12 cellular contexts compared by ENCODE assay signal in genomic region chr17:78231991-78232759, GRCh38. TPM values are rescaled to one million over a fixed set of nuclear protein-coding genes. Genes with fewer than 3 reads are reported as not detected.
DNase-seq lines count a peak whose midpoint lies in the region; ATAC-seq lines count a peak whose summit lies in the region.
"Had no signal": no experiment of that assay in that cellular context is flagged by ENCODE, and none has a peak within 500 bp of the region (broad histone marks: within the 10 kb centered on the region; RNA-seq: fewer than 3 reads in every experiment).

No MANE protein-coding gene starts in this region.

- WGBS in aorta, 2 donors, result 11% methylated on average over 36 to 53 of the region's 53 CpGs

- no peak overlapping the region for H3K4me3 Mint-ChIP-seq in activated T-cell treated with anti-CD3 and anti-CD28 coated beads, Interleukin-2, amount 50 U/mL, for 4 hours
- H3K4me3 Mint-ChIP-seq in activated T-cell treated with anti-CD3 and anti-CD28 coated beads, Interleukin-2, amount 50 U/mL, for 24 hours, result no peak overlapping the region
- no peak overlapping the region for H3K4me3 Mint-ChIP-seq in activated CD4-positive, alpha-beta memory T cell treated with anti-CD3 and anti-CD28 coated beads for 36 hours

- H3K9me3 ChIP-seq in iPS-15b (ENCODE audit: control insufficient read depth, insufficient read depth, low read length) (no peaks in the 10 kb centered on the region), aorta (ENCODE audit: control insufficient read depth, low read length) (no peaks in the 10 kb centered on the region)
- H3K9me3 ChIP-seq: BE2C had no signal

- no peak overlapping the region for H3K27ac Mint-ChIP-seq in activated T-cell treated with anti-CD3 and anti-CD28 coated beads, Interleukin-2, amount 50 U/mL, for 24 hours
- no peak overlapping the region for H3K27ac Mint-ChIP-seq in activated CD4-positive, alpha-beta memory T cell treated with anti-CD3 and anti-CD28 coated beads for 36 hours

- H3K27me3 Mint-ChIP-seq in activated T-cell treated with anti-CD3 and anti-CD28 coated beads, Interleukin-2, amount 50 U/mL, for 4 hours (ENCODE audit: low read depth), result peaks cover 28% of the 10 kb centered on the region
- peaks cover 38% of the 10 kb centered on the region for H3K27me3 Mint-ChIP-seq in activated T-cell treated with anti-CD3 and anti-CD28 coated beads, Interleukin-2, amount 50 U/mL, for 24 hours
- peaks cover 24% of the 10 kb centered on the region for H3K27me3 Mint-ChIP-seq in activated CD4-positive, alpha-beta memory T cell treated with anti-CD3 and anti-CD28 coated beads for 36 hours

- peak; percentile 68 to 80 for ATAC-seq in activated T-cell treated with anti-CD3 and anti-CD28 coated beads, Interleukin-2, amount 50 U/mL, for 4 hours
- ATAC-seq in HG02973 (IDR thresholded peaks at IDR 0.05; ENCODE audit: unreplicated experiment) (no peak), aorta (ENCODE audit: low FRiP score) (no peak)

- H3K4me1 Mint-ChIP-seq in activated T-cell treated with anti-CD3 and anti-CD28 coated beads, Interleukin-2, amount 50 U/mL, for 4 hours (ENCODE audit: low read depth), result peaks cover 5% of the 10 kb centered on the region
- H3K4me1 Mint-ChIP-seq in activated T-cell treated with anti-CD3 and anti-CD28 coated beads, Interleukin-2, amount 50 U/mL, for 24 hours (ENCODE audit: low read depth), result peaks cover 14% of the 10 kb centered on the region
- H3K4me1 Mint-ChIP-seq in activated CD4-positive, alpha-beta memory T cell treated with anti-CD3 and anti-CD28 coated beads for 36 hours (ENCODE audit: low read depth), result peaks cover 9% of the 10 kb centered on the region

- CTCF ChIA-PET in activated CD4-positive, alpha-beta memory T cell treated with anti-CD3 and anti-CD28 coated beads for 36 hours (lab: Charles Lee), result interaction anchor here (1.4 kb wide), 1 partner anchor 19 kb away, joined by 5 read pairs; no protein-coding TSS in a partner anchor

- intact Hi-C loops in activated CD4-positive, alpha-beta memory T cell treated with anti-CD3 and anti-CD28 coated beads for 36 hours (cut with micrococcal nuclease), result no loop called here
- intact Hi-C loops in aorta (cut with DNase I), result no loop called here

- H3K4me3 ChIP-seq in iPS-15b (ENCODE audit: low read depth, low read length) (peak overlapping the region; percentile 50), aorta (ENCODE audit: low read length in 2 of 2) (no peak overlapping the region)

- POLR2A ChIA-PET in activated CD4-positive, alpha-beta memory T cell treated with anti-CD3 and anti-CD28 coated beads for 36 hours (lab: Charles Lee), result no interaction called here

- H3K9ac ChIP-seq in iPS-15b (ENCODE audit: low read depth, low read length), result no peak overlapping the region

- no peak for DNase-seq in activated T-cell treated with anti-CD3 and anti-CD28 coated beads, Interleukin-2, amount 50 U/mL, for 4 hours
- no peak for DNase-seq in activated T-cell treated with anti-CD3 and anti-CD28 coated beads, Interleukin-2, amount 50 U/mL, for 24 hours
- DNase-seq in activated CD4-positive, alpha-beta memory T cell treated with anti-CD3 and anti-CD28 coated beads for 36 hours, result peak; percentile 50
- DNase-seq in cortex of kidney (lab: John Stamatoyannopoulos, UW) (no peak), aorta (no peak)
- DNase-seq: BE2C; stimulated activated CD4-positive, alpha-beta T cell treated with anti-CD3 and anti-CD28 coated beads, Interleukin-4, amount 100 ng/mL, for 4 hours had no signal

- no peaks in the 10 kb centered on the region for H3K4me1 ChIP-seq in iPS-15b (ENCODE audit: control insufficient read depth, insufficient read depth, low read length)
- no peaks in the 10 kb centered on the region for H3K4me1 ChIP-seq in aorta (ENCODE audit: control insufficient read depth in 1 of 2, insufficient read depth in 2 of 2, low read length in 2 of 2)

- H3K36me3 ChIP-seq in iPS-15b (ENCODE audit: control insufficient read depth, insufficient read depth, low read length), result no peaks in the 10 kb centered on the region
- H3K36me3 ChIP-seq in aorta (ENCODE audit: control insufficient read depth in 1 of 2, insufficient read depth in 2 of 2, low read length in 1 of 2), result no peaks in the 10 kb centered on the region
- H3K36me3 ChIP-seq: BE2C had no signal

- H3K27me3 ChIP-seq in iPS-15b (ENCODE audit: control insufficient read depth, insufficient read depth, low read length) (peaks cover 23% of the 10 kb centered on the region), aorta (ENCODE audit: control insufficient read depth in 1 of 2, insufficient read depth in 2 of 2, low read length in 1 of 2) (no peaks in the 10 kb centered on the region)
- H3K27me3 ChIP-seq: BE2C had no signal

- no peaks in the 10 kb centered on the region for H3K36me3 Mint-ChIP-seq in activated T-cell treated with anti-CD3 and anti-CD28 coated beads, Interleukin-2, amount 50 U/mL, for 4 hours (ENCODE audit: insufficient read depth)
- no peaks in the 10 kb centered on the region for H3K36me3 Mint-ChIP-seq in activated T-cell treated with anti-CD3 and anti-CD28 coated beads, Interleukin-2, amount 50 U/mL, for 24 hours (ENCODE audit: low read depth)
- H3K36me3 Mint-ChIP-seq in activated CD4-positive, alpha-beta memory T cell treated with anti-CD3 and anti-CD28 coated beads for 36 hours, result no peaks in the 10 kb centered on the region

- no peaks in the 10 kb centered on the region for H3K9me3 Mint-ChIP-seq in activated T-cell treated with anti-CD3 and anti-CD28 coated beads, Interleukin-2, amount 50 U/mL, for 4 hours
- no peaks in the 10 kb centered on the region for H3K9me3 Mint-ChIP-seq in activated T-cell treated with anti-CD3 and anti-CD28 coated beads, Interleukin-2, amount 50 U/mL, for 24 hours
- no peaks in the 10 kb centered on the region for H3K9me3 Mint-ChIP-seq in activated CD4-positive, alpha-beta memory T cell treated with anti-CD3 and anti-CD28 coated beads for 36 hours

- peak overlapping the region; percentile 99 for H3K27ac ChIP-seq in temporal lobe (ENCODE audit: low read depth, low read length)
- H3K27ac ChIP-seq in aorta (ENCODE audit: low read depth in 1 of 2, low read length in 2 of 2), result no peak overlapping the region

RNA-seq across cellular contexts. Expression of gene TMEM235, which starts 0.7 kb away (rescaled TPM):
- not detected for total RNA-seq in activated T-cell treated with anti-CD3 and anti-CD28 coated beads, Interleukin-2, amount 50 U/mL, for 4 hours
- not detected for total RNA-seq in activated CD4-positive, alpha-beta memory T cell treated with anti-CD3 and anti-CD28 coated beads for 36 hours
- total RNA-seq in temporal lobe (not detected), aorta (not detected)
- not detected for polyA plus RNA-seq in aorta
- total RNA-seq: astrocyte, fibroblast of villous mesenchyme had no signal

RNA-seq across cellular contexts. Expression of gene BIRC5, which starts 18.1 kb away (rescaled TPM):
- 1 to 10 TPM; 5.4 to 10.0 (median 8.5) TPM for total RNA-seq in activated T-cell treated with anti-CD3 and anti-CD28 coated beads, Interleukin-2, amount 50 U/mL, for 4 hours
- total RNA-seq in activated CD4-positive, alpha-beta memory T cell treated with anti-CD3 and anti-CD28 coated beads for 36 hours, result 10 to 100 TPM; 87.4 to 95.4 TPM
- total RNA-seq in temporal lobe, result 3.2 TPM
- total RNA-seq in aorta, result 1 to 10 TPM in 1 of 2 donors, under 1 TPM in 1; 0.65 to 2.8 TPM
- polyA plus RNA-seq in aorta, result 1 to 10 TPM in 1 of 2 donors, under 1 TPM in 1; 0.10 to 3.4 TPM

RNA-seq across cellular contexts. Expression of gene AFMID, which starts 45.0 kb away (rescaled TPM):
- 10 to 100 TPM; 15.8 to 16.9 (median 16.1) TPM for total RNA-seq in activated T-cell treated with anti-CD3 and anti-CD28 coated beads, Interleukin-2, amount 50 U/mL, for 4 hours
- total RNA-seq in activated CD4-positive, alpha-beta memory T cell treated with anti-CD3 and anti-CD28 coated beads for 36 hours, result 10 to 100 TPM; 16.8 to 19.0 TPM
- total RNA-seq in temporal lobe (18.2 TPM), aorta (10 to 100 TPM; 18.1 to 36.5 TPM)
- 10 to 100 TPM; 22.2 to 45.4 TPM for polyA plus RNA-seq in aorta

RNA-seq across cellular contexts. Expression of gene TK1, which starts 45.3 kb away (rescaled TPM):
- total RNA-seq in activated T-cell treated with anti-CD3 and anti-CD28 coated beads, Interleukin-2, amount 50 U/mL, for 4 hours, result 10 to 100 TPM; 23.0 to 30.3 (median 26.8) TPM
- 100 to 1,000 TPM; 188 to 193 TPM for total RNA-seq in activated CD4-positive, alpha-beta memory T cell treated with anti-CD3 and anti-CD28 coated beads for 36 hours
- total RNA-seq in temporal lobe, result 1.7 TPM
- 1 to 10 TPM; 2.4 to 3.8 TPM for total RNA-seq in aorta
- 1 to 10 TPM; 1.1 to 2.7 TPM for polyA plus RNA-seq in aorta

Comparison
In these comparisons a context has a peak if more than half of its experiments do, and no peak if none do; other contexts are left out.
1. ATAC-seq: peak in activated T-cell treated with anti-CD3 and anti-CD28 coated beads, Interleukin-2, amount 50 U/mL, for 4 hours (2 of 2); none in HG02973 (single experiment) and aorta (single experiment).
2. RNA of gene BIRC5, which starts 18.1 kb away (total RNA-seq): 87.4 to 95.4 TPM in activated CD4-positive, alpha-beta memory T cell treated with anti-CD3 and anti-CD28 coated beads for 36 hours; 5.4 to 10.0 TPM in activated T-cell treated with anti-CD3 and anti-CD28 coated beads, Interleukin-2, amount 50 U/mL, for 4 hours, 3.2 TPM in temporal lobe (single experiment) and 0.65 to 2.8 TPM in aorta; every median in the first group is over 4 times any median in the second.